9 cellular contexts compared by ENCODE assay signal in the genomic region with DNA sequence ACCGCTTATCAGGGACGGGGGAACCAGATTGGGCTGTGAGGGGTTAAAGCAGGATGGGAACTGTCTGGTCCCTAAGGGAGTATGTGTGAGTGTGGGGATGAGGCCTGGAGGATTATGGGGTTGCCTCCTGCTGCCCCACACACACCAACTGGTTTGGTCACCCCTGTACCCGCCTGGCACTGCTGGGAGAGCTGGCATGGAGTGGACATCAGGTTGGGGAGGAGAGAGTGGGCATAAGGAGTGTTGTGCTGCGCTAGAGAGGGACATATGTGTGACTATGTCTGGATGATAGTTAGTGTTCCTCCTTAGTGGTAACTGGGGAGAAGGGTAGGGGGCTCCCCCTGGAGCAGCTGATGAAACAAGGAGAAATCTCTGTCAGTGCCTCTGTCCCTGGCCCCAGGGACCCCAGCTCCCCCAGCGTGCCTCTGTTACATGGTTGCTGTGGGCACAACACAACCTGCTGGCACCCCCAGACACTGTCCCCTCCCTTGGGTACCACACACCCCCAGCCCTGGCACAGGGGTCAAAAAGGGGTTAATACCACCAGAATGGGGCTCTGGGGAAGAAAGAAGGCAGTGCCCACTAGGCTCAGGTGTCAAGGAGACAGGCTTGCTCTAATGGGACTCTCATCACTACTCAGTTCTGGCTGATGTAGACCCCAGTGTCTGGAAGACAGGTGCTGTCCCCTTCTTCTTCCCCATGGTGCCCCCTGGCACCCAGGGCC. TPM values are rescaled to one million over a fixed set of nuclear protein-coding genes. Genes with fewer than 3 reads are reported as not detected.
A peak's percentile ranks its signal among the peaks of the same experiment; 100 is the strongest.
DNase-seq lines count a peak whose midpoint lies in the region; ATAC-seq and TF ChIP-seq lines count a peak whose summit lies in the region.
"Had no signal": no experiment of that assay in that cellular context is flagged by ENCODE, and none has a peak within 500 bp of the region (broad histone marks: within the 10 kb centered on the region; RNA-seq: fewer than 3 reads in every experiment).

No MANE protein-coding gene starts in this region.

- peaks cover 17% of the 10 kb centered on the region for H3K36me3 Mint-ChIP-seq in activated T-cell treated with anti-CD3 and anti-CD28 coated beads, Interleukin-2, amount 50 U/mL, for 24 hours (ENCODE audit: low read depth)
- no peaks in the 10 kb centered on the region for H3K36me3 Mint-ChIP-seq in brain

- no peak for TF ChIP-seq EP300 in upper lobe of left lung (IDR thresholded peaks at IDR 0.05)

- TF ChIP-seq POLR2A in upper lobe of left lung (IDR thresholded peaks at IDR 0.05), result no peak

- no peaks in the 10 kb centered on the region for H3K9me3 ChIP-seq in lower lobe of right lung
- no peaks in the 10 kb centered on the region for H3K9me3 ChIP-seq in upper lobe of left lung

- H3K4me1 Mint-ChIP-seq in activated T-cell treated with anti-CD3 and anti-CD28 coated beads, Interleukin-2, amount 50 U/mL, for 24 hours (ENCODE audit: low read depth), result peaks cover 63% of the 10 kb centered on the region
- H3K4me1 Mint-ChIP-seq in brain, result peaks cover 51% of the 10 kb centered on the region

- no peaks in the 10 kb centered on the region for H3K9me3 Mint-ChIP-seq in activated T-cell treated with anti-CD3 and anti-CD28 coated beads, Interleukin-2, amount 50 U/mL, for 24 hours
- H3K9me3 Mint-ChIP-seq in brain, result no peaks in the 10 kb centered on the region

- TF ChIP-seq CTCF in brain (conservative IDR thresholded peaks at IDR 0.05), result no peak
- no peak for TF ChIP-seq CTCF in lower lobe of right lung (IDR thresholded peaks at IDR 0.05)
- no peak for TF ChIP-seq CTCF in upper lobe of left lung (IDR thresholded peaks at IDR 0.05)

- H3K27ac ChIP-seq in lower lobe of right lung (peak overlapping the region; percentile 91), upper lobe of left lung (peak overlapping the region; percentile 93 to 100 (median 96))

- peaks cover 62% of the 10 kb centered on the region for H3K4me1 ChIP-seq in lower lobe of right lung
- peaks cover 51 to 71% (median 65%) of the 10 kb centered on the region in 4 donors for H3K4me1 ChIP-seq in upper lobe of left lung

- H3K27me3 Mint-ChIP-seq in activated T-cell treated with anti-CD3 and anti-CD28 coated beads, Interleukin-2, amount 50 U/mL, for 24 hours, result no peaks in the 10 kb centered on the region
- H3K27me3 Mint-ChIP-seq in brain, result peaks cover 7% of the 10 kb centered on the region

- no peaks in the 10 kb centered on the region for H3K36me3 ChIP-seq in lower lobe of right lung
- H3K36me3 ChIP-seq in upper lobe of left lung, result no peaks in the 10 kb centered on the region

- ATAC-seq in lower lobe of right lung (no peak), upper lobe of left lung (ENCODE audit: low FRiP score in 2 of 2) (no peak), GM21529 (IDR thresholded peaks at IDR 0.05; ENCODE audit: unreplicated experiment) (no peak)

- DNase-seq in activated T-cell treated with anti-CD3 and anti-CD28 coated beads, Interleukin-2, amount 50 U/mL, for 24 hours, result peak; percentile 46
- no peak for DNase-seq in activated T-cell treated with anti-CD3 and anti-CD28 coated beads for 4 hours
- no peak for DNase-seq in lower lobe of right lung
- no peak for DNase-seq in upper lobe of left lung
- no peak for DNase-seq in stimulated activated naive CD4-positive, alpha-beta T cell (lab: John Stamatoyannopoulos, UW)
- DNase-seq in HPDE6-E6E7 (ENCODE audit: extremely low spot score), result no peak

- H3K27ac Mint-ChIP-seq in activated T-cell treated with anti-CD3 and anti-CD28 coated beads, Interleukin-2, amount 50 U/mL, for 24 hours, result peak overlapping the region; percentile 91
- peak overlapping the region; percentile 98 to 100 (median 98) for H3K27ac Mint-ChIP-seq in brain

- intact Hi-C loops in lower lobe of right lung (cut with DNase I), result no loop called here

- H3K27me3 ChIP-seq in lower lobe of right lung (ENCODE audit: low read depth) (no peaks in the 10 kb centered on the region), upper lobe of left lung (no peaks in the 10 kb centered on the region)

- peak overlapping the region; percentile 92 for H3K4me3 Mint-ChIP-seq in activated T-cell treated with anti-CD3 and anti-CD28 coated beads, Interleukin-2, amount 50 U/mL, for 24 hours
- H3K4me3 Mint-ChIP-seq in brain, result peak overlapping the region; percentile 80 to 94 (median 86)

- 28 to 39% methylated on average over 5 of the region's 5 CpGs for WGBS in upper lobe of left lung, 2 donors

- peak overlapping the region; percentile 97 for H3K4me3 ChIP-seq in lower lobe of right lung
- peak overlapping the region; percentile 90 to 94 (median 94) for H3K4me3 ChIP-seq in upper lobe of left lung

RNA-seq across cellular contexts. Expression of gene ZBTB7B, which starts 1.9 kb away (rescaled TPM):
- polyA plus RNA-seq in brain (ENCODE audit: insufficient read depth, low read depth, low replicate concordance), result 25.7 TPM
- 72.0 TPM for total RNA-seq in lower lobe of right lung
- 10 to 100 TPM; 43.9 to 88.2 (median 66.2) TPM for total RNA-seq in upper lobe of left lung

RNA-seq across cellular contexts. Expression of gene LENEP, which starts 11.1 kb away (rescaled TPM):
- polyA plus RNA-seq in brain (ENCODE audit: insufficient read depth, low read depth, low replicate concordance), result not detected
- total RNA-seq in lower lobe of right lung, result not detected
- 1 to 10 TPM in 1 of 6 donors, under 1 TPM in 1, not detected in 4; 0.57 to 1.0 TPM for total RNA-seq in upper lobe of left lung

RNA-seq across cellular contexts. Expression of gene FLAD1, which starts 21.4 kb away (rescaled TPM):
- 47.9 TPM for polyA plus RNA-seq in brain (ENCODE audit: insufficient read depth, low read depth, low replicate concordance)
- total RNA-seq in lower lobe of right lung (31.9 TPM), upper lobe of left lung (10 to 100 TPM; 15.6 to 62.9 (median 29.8) TPM)

RNA-seq across cellular contexts. Expression of gene DCST2, which starts 29.1 kb away (rescaled TPM):
- polyA plus RNA-seq in brain (ENCODE audit: insufficient read depth, low read depth, low replicate concordance), result 0.81 TPM
- total RNA-seq in lower lobe of right lung (1.4 TPM), upper lobe of left lung (1 to 10 TPM in 4 of 6 donors, under 1 TPM in 2; 0.49 to 2.1 (median 1.1) TPM)

RNA-seq across cellular contexts. Expression of gene DCST1, which starts 29.1 kb away (rescaled TPM):
- not detected for polyA plus RNA-seq in brain (ENCODE audit: insufficient read depth, low read depth, low replicate concordance)
- total RNA-seq in lower lobe of right lung, result not detected
- total RNA-seq in upper lobe of left lung, result under 1 TPM in 1 of 6 donors, not detected in 5; 0.89 TPM
- total RNA-seq: activated CD8-positive, alpha-beta memory T cell treated with anti-CD3 and anti-CD28 coated beads for 36 hours had no signal
